ENCODE assay signal across 8 cellular contexts in genomic region chr20:45912344-45912682, GRCh38. TPM values are rescaled to one million over a fixed set of nuclear protein-coding genes. Genes with fewer than 3 reads are reported as not detected.
DNase-seq lines count a peak whose midpoint lies in the region; TF ChIP-seq lines count a peak whose summit lies in the region.
"Had no signal": no experiment of that assay in that cellular context is flagged by ENCODE, and none has a peak within 500 bp of the region (broad histone marks: within the 10 kb centered on the region; RNA-seq: fewer than 3 reads in every experiment).

No MANE protein-coding gene starts in this region.

- peak overlapping the region in 3 of 4 donors; percentile 38 to 97 (median 86) for H3K4me3 Mint-ChIP-seq in IgD-negative memory B cell
- peak overlapping the region; percentile 73 for H3K4me3 Mint-ChIP-seq in progenitor cell of endocrine pancreas (ENCODE audit: low read depth)

- TF ChIP-seq CTCF in dorsolateral prefrontal cortex (IDR thresholded peaks at IDR 0.05 in 54 of 56, conservative IDR thresholded peaks at IDR 0.05 in 2 of 56; ENCODE audit: low read depth in 1 of 56, partially characterized antibody in 56 of 56), result no peak
- TF ChIP-seq CTCF in progenitor cell of endocrine pancreas (IDR thresholded peaks at IDR 0.05; ENCODE audit: unreplicated experiment), result no peak

- no peaks in the 10 kb centered on the region for H3K27me3 ChIP-seq in dorsolateral prefrontal cortex

- H3K36me3 Mint-ChIP-seq in IgD-negative memory B cell (peaks cover 5% of the 10 kb centered on the region), progenitor cell of endocrine pancreas (ENCODE audit: insufficient read depth) (peaks cover 2% of the 10 kb centered on the region)
- H3K36me3 Mint-ChIP-seq: activated naive CD4-positive, alpha-beta T cell treated with anti-CD3 and anti-CD28 coated beads, Interleukin-2, amount 50 U/mL, for 72 hours had no signal

- H3K27me3 Mint-ChIP-seq in IgD-negative memory B cell (peaks cover 9% of the 10 kb centered on the region), progenitor cell of endocrine pancreas (peaks cover 3% of the 10 kb centered on the region)

- H3K27ac Mint-ChIP-seq in IgD-negative memory B cell (peak overlapping the region in 1 of 3 donors; percentile 53), progenitor cell of endocrine pancreas (no peak overlapping the region)

- H3K4me1 Mint-ChIP-seq in IgD-negative memory B cell (peaks cover 0 to 13% (median 11%) of the 10 kb centered on the region in 3 donors), progenitor cell of endocrine pancreas (ENCODE audit: low read depth) (peaks cover 2% of the 10 kb centered on the region)

- no peak for DNase-seq in dorsolateral prefrontal cortex
- DNase-seq in progenitor cell of endocrine pancreas (ENCODE audit: low spot score, unreplicated experiment), result no peak
- no peak for DNase-seq in stimulated activated CD4-positive, alpha-beta T cell treated with anti-CD3 and anti-CD28 coated beads, Interleukin-4, amount 100 ng/mL, for 4 hours
- DNase-seq in NCI-H1694 (lab: John Stamatoyannopoulos, UW), result no peak
- DNase-seq in hypothalamus (lab: John Stamatoyannopoulos, UW), result no peak
- DNase-seq: NCI-H1092 treated with DMSO at 0.1 percent for 48 hours had no signal

- intact Hi-C loops in dorsolateral prefrontal cortex (cut with DNase I), result no loop called here

- H3K9me3 Mint-ChIP-seq in IgD-negative memory B cell (peaks cover 0 to 1% (median 0%) of the 10 kb centered on the region in 3 donors), progenitor cell of endocrine pancreas (ENCODE audit: low read depth) (no peaks in the 10 kb centered on the region)

- peak overlapping the region in 57 of 59 donors; percentile 37 to 74 (median 58) for H3K4me3 ChIP-seq in dorsolateral prefrontal cortex

- H3K27ac ChIP-seq in dorsolateral prefrontal cortex, result peak overlapping the region in 43 of 59 donors; percentile 23 to 87 (median 71)

RNA-seq across cellular contexts. Expression of gene PLTP, which starts 0.4 kb away (rescaled TPM):
- 1.3 TPM for polyA plus RNA-seq in IgD-negative memory B cell
- 100 to 1,000 TPM in 9 of 120 experiments, 10 to 100 TPM in 111; 26.9 to 232 (median 59.4) TPM for total RNA-seq in dorsolateral prefrontal cortex
- 28.6 and 29.6 TPM in 2 replicates for total RNA-seq in progenitor cell of endocrine pancreas

RNA-seq across cellular contexts. Expression of gene CTSA, which starts 21.2 kb away (rescaled TPM):
- polyA plus RNA-seq in IgD-negative memory B cell, result 107 TPM
- total RNA-seq in dorsolateral prefrontal cortex, result 100 to 1,000 TPM in 102 of 120 experiments, 10 to 100 TPM in 18; 72.5 to 172 (median 116) TPM
- total RNA-seq in progenitor cell of endocrine pancreas, result 91.3 and 92.1 TPM in 2 replicates

RNA-seq across cellular contexts. Expression of gene NEURL2, which starts 21.3 kb away (rescaled TPM):
- 1.6 TPM for polyA plus RNA-seq in IgD-negative memory B cell
- total RNA-seq in dorsolateral prefrontal cortex (10 to 100 TPM in 6 of 120 experiments, 1 to 10 TPM in 114; 3.3 to 19.6 (median 7.1) TPM), progenitor cell of endocrine pancreas (6.3 and 8.4 TPM in 2 replicates)

RNA-seq across cellular contexts. Expression of gene PCIF1, which starts 22.2 kb away (rescaled TPM):
- 98.9 TPM for polyA plus RNA-seq in IgD-negative memory B cell
- total RNA-seq in dorsolateral prefrontal cortex (10 to 100 TPM; 20.4 to 44.7 (median 32.2) TPM), progenitor cell of endocrine pancreas (37.8 and 38.2 TPM in 2 replicates)

RNA-seq across cellular contexts. Expression of gene SPATA25, which starts 24.9 kb away (rescaled TPM):
- not detected for polyA plus RNA-seq in IgD-negative memory B cell
- 1 to 10 TPM; 1.6 to 9.6 (median 4.6) TPM for total RNA-seq in dorsolateral prefrontal cortex
- total RNA-seq in progenitor cell of endocrine pancreas, result 3.6 and 4.2 TPM in 2 replicates
